In the genomic region with DNA sequence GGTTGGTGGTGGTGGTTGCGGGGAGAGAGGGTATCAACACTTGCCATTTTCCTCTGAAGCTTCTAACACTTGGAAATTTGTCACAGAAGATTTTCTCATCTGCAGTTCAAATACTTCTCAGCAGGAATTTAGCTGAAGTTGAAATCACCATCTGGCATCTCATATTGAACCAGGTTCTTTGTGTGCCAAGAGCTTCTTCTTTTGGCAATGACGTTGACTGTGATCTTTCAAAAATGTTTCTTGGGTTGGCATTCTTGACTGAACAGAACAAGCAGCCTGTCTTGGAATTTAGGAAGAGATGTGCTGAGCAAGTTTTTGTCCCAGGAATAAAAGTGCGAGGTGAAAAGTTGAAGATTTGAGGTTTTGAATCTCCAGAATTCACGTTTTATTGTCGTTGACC, we compare ENCODE assay signal across 26 cellular contexts. TPM values are rescaled to one million over a fixed set of nuclear protein-coding genes. Genes with fewer than 3 reads are reported as not detected.
"Had no signal": no experiment of that assay in that cellular context is flagged by ENCODE, and none has a peak within 500 bp of the region (broad histone marks: within the 10 kb centered on the region; RNA-seq: fewer than 3 reads in every experiment).

No MANE protein-coding gene starts in this region.

- H3K4me1 ChIP-seq: suprapubic skin, thyroid gland, uterus had no signal

- H3K4me3 Mint-ChIP-seq: naive thymus-derived CD4-positive, alpha-beta T cell; nephron progenitor cell; type B pancreatic cell had no signal

- H3K27me3 ChIP-seq: dorsolateral prefrontal cortex, heart left ventricle, neutrophil, suprapubic skin, thyroid gland, uterus had no signal

- H3K9me3 ChIP-seq: heart left ventricle, neutrophil, suprapubic skin, thyroid gland, uterus had no signal

- H3K9me3 Mint-ChIP-seq: nephron progenitor cell, type B pancreatic cell had no signal

- H3K4me1 Mint-ChIP-seq: nephron progenitor cell had no signal

- H3K27ac ChIP-seq: heart left ventricle, neutrophil, suprapubic skin, thyroid gland, uterus had no signal

- H3K36me3 ChIP-seq: heart left ventricle, neutrophil, suprapubic skin, thyroid gland, uterus had no signal

- H3K27ac Mint-ChIP-seq: naive thymus-derived CD4-positive, alpha-beta T cell; nephron progenitor cell; type B pancreatic cell had no signal

- H3K4me3 ChIP-seq: dorsolateral prefrontal cortex, heart left ventricle, lung, suprapubic skin, thyroid gland, uterus had no signal

- DNase-seq: cortex of kidney; dorsolateral prefrontal cortex; effector CD8-positive, alpha-beta T cell; heart left ventricle; hippocampal formation; left colon; left ventricle myocardium superior; mesendoderm; naive thymus-derived CD4-positive, alpha-beta T cell; nephron progenitor cell; small intestine; stimulated activated CD4-positive, alpha-beta T cell treated with anti-CD3 and anti-CD28 coated beads, Interleukin-12 subunit alpha, Interleukin-12 subunit beta, amount 100 ng/mL, for 4 hours; stimulated activated naive CD4-positive, alpha-beta T cell treated with Interleukin-2 at 50 U/mL for 16 hours; thyroid gland; uterus had no signal

- ATAC-seq: heart left ventricle; left colon; left ventricle myocardium superior; naive thymus-derived CD4-positive, alpha-beta T cell; sciatic nerve had no signal

RNA-seq across cellular contexts. Expression of a gene that starts 32.2 kb away (rescaled TPM):
- total RNA-seq: frontal cortex, glomerular endothelial cell, kidney epithelial cell, left ventricle myocardium superior, osteoblast, pulmonary artery endothelial cell, sciatic nerve, uterus had no signal
- polyA plus RNA-seq: fibroblast of lung; heart left ventricle; naive thymus-derived CD4-positive, alpha-beta T cell had no signal
